25 cellular contexts compared by ENCODE assay signal in the genomic region with DNA sequence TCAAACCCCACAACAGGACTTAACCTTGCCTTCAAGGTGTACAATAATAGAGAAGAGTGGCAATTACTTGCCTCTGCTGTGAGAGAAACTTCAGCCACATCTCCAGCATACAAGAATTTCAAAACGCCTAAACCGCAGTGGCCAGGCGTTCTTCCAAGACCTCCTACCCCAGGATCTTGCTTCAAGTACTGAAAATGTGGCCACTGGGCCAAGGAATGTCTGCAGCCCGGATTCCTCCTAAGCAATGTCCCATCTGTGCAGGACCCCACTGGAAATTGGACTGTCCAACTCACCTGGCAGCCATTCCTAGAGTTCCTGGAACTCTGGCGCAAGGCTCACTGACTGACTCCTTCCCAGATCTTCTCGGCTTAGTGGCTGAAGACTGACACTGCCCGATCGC. TPM values are rescaled to one million over a fixed set of nuclear protein-coding genes. Genes with fewer than 3 reads are reported as not detected.
"Had no signal": no experiment of that assay in that cellular context is flagged by ENCODE, and none has a peak within 500 bp of the region (broad histone marks: within the 10 kb centered on the region; RNA-seq: fewer than 3 reads in every experiment).

No MANE protein-coding gene starts in this region.

- H3K4me1 ChIP-seq: foreskin keratinocyte had no signal

- H3K36me3 ChIP-seq: ascending aorta, esophagus squamous epithelium, left lung, upper lobe of right lung had no signal

- ATAC-seq: activated CD8-positive, alpha-beta T cell treated with anti-CD3 and anti-CD28 coated beads, Interleukin-2, amount 10 ng/mL, durations not matched to agents 7 days and 5 days; activated naive CD4-positive, alpha-beta T cell treated with anti-CD3 and anti-CD28 coated beads, Interleukin-2, amount 50 U/mL, for 72 hours; foreskin keratinocyte; left lung; natural killer cell; sciatic nerve; upper lobe of right lung had no signal

- H3K4me3 ChIP-seq: ascending aorta, coronary artery, esophagus squamous epithelium, left lung, upper lobe of right lung had no signal

- H3K27ac ChIP-seq: ascending aorta, coronary artery, esophagus squamous epithelium, foreskin keratinocyte, left lung, upper lobe of right lung had no signal

- H3K27me3 ChIP-seq: ascending aorta, esophagus squamous epithelium, foreskin keratinocyte, upper lobe of right lung had no signal

- DNase-seq: activated CD4-positive, alpha-beta T cell treated with anti-CD3 and anti-CD28 coated beads, Interleukin-2, amount 50 U/mL, for 1 hour; activated CD4-positive, CD25-positive, alpha-beta regulatory T cell treated with anti-CD3 and anti-CD28 coated beads, Interleukin-2, amount 50 U/mL, for 72 hours; activated CD8-positive, alpha-beta T cell treated with anti-CD3 and anti-CD28 coated beads, Interleukin-2, amount 10 ng/mL, durations not matched to agents 7 days and 5 days; activated gamma-delta T cell treated with Interleukin-2 at 50 U/mL for 16 hours; cerebellar nuclear complex; esophagus squamous epithelium; foreskin keratinocyte; kidney; left lung; natural killer cell; stimulated activated CD4-positive, alpha-beta T cell treated with anti-CD3 and anti-CD28 coated beads, Interleukin-4, amount 100 ng/mL, for 1 hour; stimulated activated naive CD4-positive, alpha-beta T cell; upper lobe of right lung had no signal

- H3K9me3 ChIP-seq: ascending aorta, esophagus squamous epithelium, left lung, upper lobe of right lung had no signal

RNA-seq across cellular contexts. Expression of gene C18orf63, which starts 21.1 kb away (rescaled TPM):
- total RNA-seq: activated CD8-positive, alpha-beta T cell treated with anti-CD3 and anti-CD28 coated beads, Interleukin-2, amount 10 ng/mL, durations not matched to agents 7 days and 5 days; activated naive CD4-positive, alpha-beta T cell treated with anti-CD3 and anti-CD28 coated beads, Interleukin-2, amount 50 U/mL, for 72 hours; ascending aorta; bronchial epithelial cell; esophagus squamous epithelium; foreskin keratinocyte; glomerular endothelial cell; kidney; lung microvascular endothelial cell; natural killer cell; osteoblast; posterior vena cava; renal cortical epithelial cell; sciatic nerve; subcutaneous adipose tissue; T-helper 2 cell treated with Interferon-gamma antibody and Interleukin-4, amounts not matched to agents 100 ng/mL and 5 ng/mL, for 36 hours had no signal
- polyA plus RNA-seq: foreskin keratinocyte had no signal
